ENCODE assay signal across 8 cellular contexts in the genomic region with DNA sequence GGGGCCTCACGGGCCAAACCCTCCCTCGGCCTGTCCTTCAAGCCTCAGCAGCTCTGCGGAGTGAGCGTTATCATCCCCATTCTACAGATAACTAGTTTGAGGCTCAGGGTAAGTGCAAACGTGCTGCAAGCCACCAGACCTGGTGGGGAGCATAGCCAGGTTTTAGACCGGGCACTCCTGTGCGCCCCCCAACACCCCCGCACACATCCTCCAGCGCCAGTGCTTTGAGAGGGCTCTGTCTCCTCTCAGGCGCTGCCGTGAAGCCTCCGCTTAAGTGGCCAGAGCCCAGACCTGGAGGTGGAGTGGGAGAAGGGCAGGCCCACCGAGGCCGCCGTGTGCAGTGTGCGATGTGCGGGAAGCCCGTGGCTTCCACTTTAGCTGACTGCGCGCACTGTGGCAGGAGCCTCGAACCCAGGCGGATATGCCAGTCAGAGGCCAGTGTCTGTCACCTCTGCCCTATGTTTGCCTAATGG. TPM values are rescaled to one million over a fixed set of nuclear protein-coding genes. Genes with fewer than 3 reads are reported as not detected.
DNase-seq lines count a peak whose midpoint lies in the region; ATAC-seq and TF ChIP-seq lines count a peak whose summit lies in the region.

No MANE protein-coding gene starts in this region.

- H3K27me3 ChIP-seq in OCI-LY3 (ENCODE audit: low read depth, low read length) (no peaks in the 10 kb centered on the region), endodermal cell (ENCODE audit: control insufficient read depth, insufficient read depth, low read length, poor library complexity, severe bottlenecking) (no peaks in the 10 kb centered on the region), skeletal muscle tissue (ENCODE audit: control insufficient read depth in 3 of 3, insufficient read depth in 3 of 3, low read length in 3 of 3) (no peaks in the 10 kb centered on the region)

- H3K27me3 Mint-ChIP-seq in endodermal cell (ENCODE audit: insufficient read depth) = no peaks in the 10 kb centered on the region

- peaks cover 29% of the 10 kb centered on the region for H4K20me1 ChIP-seq in OCI-LY3 (ENCODE audit: insufficient read depth, low read length)

- 94 to 97% methylated on average over 16 to 22 of the region's 22 CpGs for WGBS in endodermal cell (ENCODE audit: insufficient coverage in 1 of 2, insufficient read length in 1 of 2), 2 experiments

- peak overlapping the region; percentile 80 for H3K9ac ChIP-seq in OCI-LY3 (ENCODE audit: low read length)
- peak overlapping the region; percentile 23 for H3K9ac ChIP-seq in endodermal cell (ENCODE audit: extremely low read depth, low read length, poor library complexity, severe bottlenecking)
- peak overlapping the region; percentile 48 to 88 (median 82) for H3K9ac ChIP-seq in skeletal muscle tissue (ENCODE audit: low read depth in 1 of 3, low read length in 3 of 3)

- H3K36me3 ChIP-seq in OCI-LY3 (replicated peaks; ENCODE audit: low read depth, low read length) (peaks cover 32% of the 10 kb centered on the region), endodermal cell (ENCODE audit: control insufficient read depth, insufficient read depth, low read length) (peaks cover 10% of the 10 kb centered on the region), skeletal muscle tissue (ENCODE audit: control insufficient read depth in 3 of 3, insufficient read depth in 3 of 3, low read length in 3 of 3) (peaks cover 6 to 22% (median 14%) of the 10 kb centered on the region in 3 donors)

- H2AFZ ChIP-seq in OCI-LY3 (ENCODE audit: low read depth, low read length) = no peak overlapping the region

- no peaks in the 10 kb centered on the region for H3K9me3 ChIP-seq in OCI-LY3 (ENCODE audit: insufficient read depth, low read length)
- no peaks in the 10 kb centered on the region for H3K9me3 ChIP-seq in endodermal cell (ENCODE audit: control insufficient read depth, low read length)
- no peaks in the 10 kb centered on the region for H3K9me3 ChIP-seq in skeletal muscle tissue (ENCODE audit: control insufficient read depth in 3 of 3, low read length in 3 of 3)

- H3K4me2 ChIP-seq in OCI-LY3 (ENCODE audit: low read length) = peak overlapping the region; percentile 88

- peaks cover 62% of the 10 kb centered on the region for H3K4me1 Mint-ChIP-seq in endodermal cell

- H3K4me1 ChIP-seq in OCI-LY3 (ENCODE audit: low read length) (peaks cover 48% of the 10 kb centered on the region), endodermal cell (ENCODE audit: control insufficient read depth, insufficient read depth, low read length) (peaks cover 38% of the 10 kb centered on the region), skeletal muscle tissue (ENCODE audit: control insufficient read depth in 3 of 3, insufficient read depth in 3 of 3, low read length in 3 of 3) (peaks cover 80 to 87% (median 86%) of the 10 kb centered on the region in 3 donors)

- H3K9me3 Mint-ChIP-seq in endodermal cell = no peaks in the 10 kb centered on the region

- H3K27ac ChIP-seq in OCI-LY3 (ENCODE audit: low read length) (peak overlapping the region; percentile 89), endodermal cell (ENCODE audit: low read depth, low read length) (no peak overlapping the region), skeletal muscle tissue (ENCODE audit: low read depth, low read length) (peak overlapping the region; percentile 93)

- peaks cover 38% of the 10 kb centered on the region for H3K36me3 Mint-ChIP-seq in endodermal cell (ENCODE audit: low read depth)

- peaks cover 60% of the 10 kb centered on the region for H3K79me2 ChIP-seq in OCI-LY3 (ENCODE audit: low read length)

- TF ChIP-seq CTCF in OCI-LY3 (IDR thresholded peaks at IDR 0.05; ENCODE audit: low read depth, low read length) (no peak), endodermal cell (conservative IDR thresholded peaks at IDR 0.05) (no peak)

- DNase-seq in endodermal cell (no peak), NCI-H524 (lab: John Stamatoyannopoulos, UW) (no peak), putamen (ENCODE audit: low spot score) (no peak)

- H3K4me3 Mint-ChIP-seq in endodermal cell = peak overlapping the region; percentile 67

- peak overlapping the region; percentile 83 for H3K4me3 ChIP-seq in OCI-LY3 (ENCODE audit: low read length)
- no peak overlapping the region for H3K4me3 ChIP-seq in endodermal cell (ENCODE audit: low read length)
- peak overlapping the region in 2 of 3 donors; percentile 30 to 58 for H3K4me3 ChIP-seq in skeletal muscle tissue (ENCODE audit: low read length in 3 of 3)

- peak overlapping the region; percentile 95 for H3K27ac Mint-ChIP-seq in endodermal cell

- ATAC-seq in GM19035 (IDR thresholded peaks at IDR 0.05; ENCODE audit: unreplicated experiment) (peak; percentile 5), HG03460 (IDR thresholded peaks at IDR 0.05; ENCODE audit: unreplicated experiment) (no peak), GM21529 (IDR thresholded peaks at IDR 0.05; ENCODE audit: unreplicated experiment) (no peak)

RNA-seq across cellular contexts. Expression of a gene that starts 1.6 kb away (rescaled TPM):
- total RNA-seq in endodermal cell (100 to 1,000 TPM in 1 of 2 donors, 10 to 100 TPM in 1; 76.2 to 101 TPM), skeletal muscle tissue (38.1 TPM)
- polyA plus RNA-seq in endodermal cell (2013, experiment 1 of 2) = 58.9 TPM
- polyA plus RNA-seq in endodermal cell (2013, experiment 2 of 2) = 55.0 TPM

RNA-seq across cellular contexts. Expression of a gene that starts 56.9 kb away (rescaled TPM):
- total RNA-seq in endodermal cell (10 to 100 TPM; 37.3 to 44.6 TPM), skeletal muscle tissue (16.2 TPM)
- 43.3 TPM for polyA plus RNA-seq in endodermal cell (2013, experiment 1 of 2)
- polyA plus RNA-seq in endodermal cell (2013, experiment 2 of 2) = 36.4 TPM

Comparison
In these comparisons a context has a peak if more than half of its experiments do, and no peak if none do; other contexts are left out.
1. H3K9ac ChIP-seq: peak in every context shown above with its lines; median percentile 82 in skeletal muscle tissue; 80 in OCI-LY3; 23 in endodermal cell.